Comparison of ENCODE assay signal across 8 cellular contexts in the genomic region with DNA sequence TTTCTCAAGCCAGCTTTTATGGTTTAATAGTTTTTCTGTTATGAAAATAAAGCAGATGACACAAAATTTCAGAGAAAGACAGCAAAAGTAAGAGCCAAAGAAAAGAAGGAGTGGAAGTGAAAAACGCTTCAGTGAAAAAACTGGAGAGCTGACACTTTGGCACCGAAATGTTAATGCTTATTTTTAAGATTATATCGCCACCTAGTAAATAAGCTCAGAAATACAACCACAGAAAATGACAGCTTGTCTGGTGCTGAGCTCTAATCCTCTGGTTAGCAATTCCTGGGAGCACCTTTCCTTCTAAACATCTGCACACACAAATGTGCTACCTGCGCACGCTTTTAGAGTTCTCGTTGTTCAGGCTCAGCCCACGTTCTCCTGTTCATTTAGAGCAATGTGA.
DNase-seq lines count a peak whose midpoint lies in the region; ATAC-seq, FAIRE-seq and TF ChIP-seq lines count a peak whose summit lies in the region.

No MANE protein-coding gene starts in this region.

- H2BK15ac ChIP-seq in IMR-90 (ENCODE audit: low read depth, low read length) = no peak overlapping the region

- H2AK5ac ChIP-seq in IMR-90 (ENCODE audit: low read depth, low read length) = no peak overlapping the region

- H3K79me1 ChIP-seq in IMR-90 (ENCODE audit: low read depth in 1 of 2, low read length in 2 of 2) = no peaks in the 10 kb centered on the region

- H3K27me3 ChIP-seq in IMR-90 (ENCODE audit: control insufficient read depth, insufficient read depth, low read length) = no peaks in the 10 kb centered on the region
- H3K27me3 ChIP-seq in endothelial cell of umbilical vein (ENCODE audit: control insufficient read depth in 2 of 2, insufficient read depth in 2 of 2, low read length in 2 of 2) = peaks cover 1 to 13% of the 10 kb centered on the region in 2 experiments
- H3K27me3 ChIP-seq in aorta (ENCODE audit: control insufficient read depth in 1 of 2, insufficient read depth in 2 of 2, low read length in 1 of 2) = no peaks in the 10 kb centered on the region

- no peaks in the 10 kb centered on the region for H3K4me1 ChIP-seq in IMR-90 (ENCODE audit: control insufficient read depth, insufficient read depth, low read length)
- peaks cover 8% of the 10 kb centered on the region for H3K4me1 ChIP-seq in OCI-LY7 (ENCODE audit: insufficient read depth, low read length, poor library complexity, severe bottlenecking)
- H3K4me1 ChIP-seq in endothelial cell of umbilical vein (ENCODE audit: control insufficient read depth, extremely low read depth, insufficient read depth, low read length) = no peaks in the 10 kb centered on the region
- H3K4me1 ChIP-seq in aorta (ENCODE audit: control insufficient read depth in 1 of 2, insufficient read depth in 2 of 2, low read length in 2 of 2) = no peaks in the 10 kb centered on the region

- no peaks in the 10 kb centered on the region for H3K9me3 Mint-ChIP-seq in CD14-positive monocyte
- no peaks in the 10 kb centered on the region for H3K9me3 Mint-ChIP-seq in naive thymus-derived CD8-positive, alpha-beta T cell

- H3K4me3 Mint-ChIP-seq in CD14-positive monocyte = no peak overlapping the region
- no peak overlapping the region for H3K4me3 Mint-ChIP-seq in naive thymus-derived CD8-positive, alpha-beta T cell

- peak; percentile 74 for FAIRE-seq in endothelial cell of umbilical vein (lab: Jason Lieb, UNC)

- no peak overlapping the region for H4K91ac ChIP-seq in IMR-90 (ENCODE audit: insufficient read depth, low read depth, low read length)

- H3K27me3 Mint-ChIP-seq in CD14-positive monocyte (ENCODE audit: low read depth in 3 of 3) = no peaks in the 10 kb centered on the region
- H3K27me3 Mint-ChIP-seq in naive thymus-derived CD8-positive, alpha-beta T cell = peaks cover 6 to 18% (median 12%) of the 10 kb centered on the region in 5 donors

- no peak overlapping the region for H3K4me3 ChIP-seq in IMR-90 (ENCODE audit: insufficient read depth, low read depth, low read length)
- H3K4me3 ChIP-seq in OCI-LY7 (ENCODE audit: low read depth, low read length, poor library complexity, severe bottlenecking) = no peak overlapping the region
- H3K4me3 ChIP-seq in endothelial cell of umbilical vein (replicated peaks in 1 of 3; ENCODE audit: insufficient read depth in 1 of 3, low read depth in 1 of 3, low read length in 3 of 3) = no peak overlapping the region
- H3K4me3 ChIP-seq in aorta (ENCODE audit: low read length in 2 of 2) = no peak overlapping the region

- ATAC-seq in GM19025 (IDR thresholded peaks at IDR 0.05; ENCODE audit: low read depth, unreplicated experiment) = peak; percentile 52
- peak; percentile 54; the same call in 1 of the 2 replicates for ATAC-seq in IMR-90 (ENCODE audit: low read depth)
- peak; percentile 36 to 53 for ATAC-seq in naive thymus-derived CD8-positive, alpha-beta T cell
- ATAC-seq in aorta (ENCODE audit: low FRiP score) = no peak

- dilution Hi-C loops in IMR-90 (cut with HindIII; ENCODE audit: low sequenced_read_pairs, unreplicated experiment) = loop anchor here (10.0 to 25.0 kb wide), 2 partner anchors 299 to 732 kb away; no protein-coding TSS in a partner anchor
- dilution Hi-C loops in endothelial cell of umbilical vein (cut with MboI; ENCODE audit: extremely low pct_ligation_motif_present, low sequenced_read_pairs) = no loop called here

- H4K8ac ChIP-seq in IMR-90 (ENCODE audit: low read depth in 2 of 2, low read length in 2 of 2) = no peak overlapping the region

- H3K4me2 ChIP-seq in IMR-90 (ENCODE audit: low read depth, low read length) (peak overlapping the region; percentile 66; the same call in 1 of the 2 replicates), OCI-LY7 (ENCODE audit: low read length) (0 out of 2 replicates have a peak overlapping the region, but pooled peaks have one; percentile 7), endothelial cell of umbilical vein (ENCODE audit: insufficient read depth, low read length) (no peak overlapping the region)

- no peak overlapping the region for H3K9ac ChIP-seq in IMR-90 (ENCODE audit: low read depth, low read length)
- no peak overlapping the region for H3K9ac ChIP-seq in endothelial cell of umbilical vein (replicated peaks; ENCODE audit: extremely low read depth, insufficient read depth, low read length)

- intact Hi-C loops in CD14-positive monocyte (cut with micrococcal nuclease) = no loop called here
- intact Hi-C loops in IMR-90 (cut with micrococcal nuclease) = loop anchor here (1.0 to 2.0 kb wide), 3 partner anchors 301 to 734 kb away; no protein-coding TSS in a partner anchor
- intact Hi-C loops in OCI-LY7 (cut with micrococcal nuclease; ENCODE audit: unreplicated experiment) = loop anchor here (1.0 to 2.0 kb wide), 2 partner anchors 307 to 728 kb away; no protein-coding TSS in a partner anchor
- intact Hi-C loops in endothelial cell of umbilical vein (cut with micrococcal nuclease) = loop anchor here (1.0 to 5.0 kb wide), 3 partner anchors 307 to 839 kb away; no protein-coding TSS in a partner anchor
- intact Hi-C loops in aorta (cut with DNase I) = loop anchor here (2.0 to 10.0 kb wide), 2 partner anchors 308 to 722 kb away; no protein-coding TSS in a partner anchor

- TF ChIP-seq POLR2A in IMR-90 (IDR thresholded peaks at IDR 0.05; ENCODE audit: low read depth, low read length) (no peak), endothelial cell of umbilical vein (IDR thresholded peaks at IDR 0.05; ENCODE audit: low read depth, low read length) (no peak)

- H3K9me1 ChIP-seq in IMR-90 (ENCODE audit: insufficient read depth, low read length) (no peaks in the 10 kb centered on the region), endothelial cell of umbilical vein (replicated peaks; ENCODE audit: control insufficient read depth, extremely low read depth, insufficient read depth, low read length) (no peaks in the 10 kb centered on the region)

- H4K20me1 ChIP-seq in IMR-90 (ENCODE audit: insufficient read depth, low read length) (no peaks in the 10 kb centered on the region), OCI-LY7 (ENCODE audit: insufficient read depth, low read length) (no peaks in the 10 kb centered on the region), endothelial cell of umbilical vein (replicated peaks; ENCODE audit: control insufficient read depth, extremely low read depth, insufficient read depth, low read length) (no peaks in the 10 kb centered on the region)

- no peaks in the 10 kb centered on the region for H3K36me3 ChIP-seq in IMR-90 (ENCODE audit: control insufficient read depth, insufficient read depth, low read length)
- H3K36me3 ChIP-seq in OCI-LY7 (ENCODE audit: insufficient read depth, low read length) = no peaks in the 10 kb centered on the region
- no peaks in the 10 kb centered on the region for H3K36me3 ChIP-seq in endothelial cell of umbilical vein (ENCODE audit: control insufficient read depth in 2 of 2, extremely low read depth in 1 of 2, insufficient read depth in 2 of 2, low read length in 2 of 2)
- no peaks in the 10 kb centered on the region for H3K36me3 ChIP-seq in aorta (ENCODE audit: control insufficient read depth in 1 of 2, insufficient read depth in 2 of 2, low read length in 1 of 2)

- no peaks in the 10 kb centered on the region for H3K9me2 ChIP-seq in OCI-LY7 (ENCODE audit: insufficient read depth, low read length)

- H3K18ac ChIP-seq in IMR-90 (ENCODE audit: low read depth, low read length) = no peak overlapping the region

- TF ChIP-seq CTCF in CD14-positive monocyte (IDR thresholded peaks at IDR 0.05) = peak; percentile 31
- peak; percentile 55 for TF ChIP-seq CTCF in IMR-90 (conservative IDR thresholded peaks at IDR 0.05; ENCODE audit: low read depth, low read length)
- peak; percentile 83 for TF ChIP-seq CTCF in OCI-LY7 (conservative IDR thresholded peaks at IDR 0.05; ENCODE audit: low read length)
- peak in 1 of 2 donors; percentile 9 for TF ChIP-seq CTCF in endothelial cell of umbilical vein (IDR thresholded peaks at IDR 0.05; ENCODE audit: extremely low read depth in 1 of 2, insufficient read depth in 1 of 2, low read depth in 1 of 2, low read length in 2 of 2)

- H2BK5ac ChIP-seq in IMR-90 (ENCODE audit: low read depth, low read length, poor library complexity, severe bottlenecking) = no peak overlapping the region

- H3K4me1 Mint-ChIP-seq in CD14-positive monocyte = peaks cover 13% of the 10 kb centered on the region
- peaks cover 0 to 9% (median 4%) of the 10 kb centered on the region in 4 donors for H3K4me1 Mint-ChIP-seq in naive thymus-derived CD8-positive, alpha-beta T cell

- H3K79me2 ChIP-seq in OCI-LY7 (ENCODE audit: insufficient read depth, low read depth, low read length) (no peaks in the 10 kb centered on the region), endothelial cell of umbilical vein (ENCODE audit: control insufficient read depth, insufficient read depth, low read length) (no peaks in the 10 kb centered on the region)

- POLR2A ChIA-PET in IMR-90 (lab: Charles Lee; ENCODE audit: unreplicated experiment) = interaction anchor here (0.5 kb wide), 1 partner anchor 1256 kb away, joined by 4 read pairs; no protein-coding TSS in a partner anchor
- POLR2A ChIA-PET in OCI-LY7 (lab: Charles Lee) = interaction anchor here (0.6 to 1.7 kb wide), 6 partner anchors 301 to 852 kb away, joined by 3 to 28 read pairs (median 4); no protein-coding TSS in a partner anchor
- POLR2A ChIA-PET in endothelial cell of umbilical vein (lab: Charles Lee) = interaction anchor here (1.0 kb wide), 1 partner anchor 308 kb away, joined by 4 read pairs; no protein-coding TSS in a partner anchor
- POLR2A ChIA-PET in naive thymus-derived CD8-positive, alpha-beta T cell (lab: Charles Lee) = no interaction called here

- H3K36me3 Mint-ChIP-seq in CD14-positive monocyte = no peaks in the 10 kb centered on the region
- no peaks in the 10 kb centered on the region for H3K36me3 Mint-ChIP-seq in naive thymus-derived CD8-positive, alpha-beta T cell

- H2BK120ac ChIP-seq in IMR-90 (ENCODE audit: low read depth, low read length) = no peak overlapping the region

- in situ Hi-C loops in IMR-90 (cut with MboI; ENCODE audit: low sequenced_read_pairs) = loop anchor here (5.0 to 10.0 kb wide), 2 partner anchors 309 to 732 kb away; no protein-coding TSS in a partner anchor

- no peak overlapping the region for H3K4ac ChIP-seq in IMR-90 (ENCODE audit: low read depth, low read length)

- H3K56ac ChIP-seq in IMR-90 (ENCODE audit: extremely low read depth, insufficient read depth, low read length) = no peak overlapping the region

- no CpG with 5 or more reads among the region's 7 CpGs for WGBS in IMR-90 (ENCODE audit: extremely low coverage in 2 of 2, insufficient read length in 1 of 2), 2 experiments
- 14 to 15% methylated on average over 7 of the region's 7 CpGs for WGBS in aorta, 2 donors

- H2AFZ ChIP-seq in IMR-90 (replicated peaks; ENCODE audit: low read length, poor library complexity) (no peak overlapping the region), OCI-LY7 (ENCODE audit: low read length) (peak overlapping the region; percentile 3; the same call in 1 of the 2 replicates), endothelial cell of umbilical vein (ENCODE audit: low read depth, low read length) (no peak overlapping the region)

- no TSS peak for BruUV-seq in IMR-90 (replicated peaks; lab: Mats Ljungman, UMichigan)
- BruUV-seq in OCI-LY7 (replicated peaks; lab: Mats Ljungman, UMichigan) = no TSS peak
- BruUV-seq in endothelial cell of umbilical vein (replicated peaks; lab: Mats Ljungman, UMichigan) = no TSS peak

- peak overlapping the region in 1 of 7 donors; percentile 42 for H3K27ac Mint-ChIP-seq in CD14-positive monocyte
- H3K27ac Mint-ChIP-seq in naive thymus-derived CD8-positive, alpha-beta T cell = no peak overlapping the region

- H3K9me3 ChIP-seq in IMR-90 (ENCODE audit: control insufficient read depth, insufficient read depth, low read length) (no peaks in the 10 kb centered on the region), OCI-LY7 (ENCODE audit: low read length) (no peaks in the 10 kb centered on the region), endothelial cell of umbilical vein (replicated peaks; ENCODE audit: control insufficient read depth, insufficient read depth, low read length) (no peaks in the 10 kb centered on the region), aorta (ENCODE audit: control insufficient read depth, low read length) (no peaks in the 10 kb centered on the region)

- H2BK20ac ChIP-seq in IMR-90 (ENCODE audit: low read depth, low read length) = no peak overlapping the region

- H3K27ac ChIP-seq in IMR-90 (ENCODE audit: insufficient read depth, low read length) (no peak overlapping the region), OCI-LY7 (ENCODE audit: low read depth, low read length, poor library complexity, severe bottlenecking) (no peak overlapping the region), endothelial cell of umbilical vein (ENCODE audit: insufficient read depth, low read depth, low read length) (no peak overlapping the region), aorta (ENCODE audit: low read depth in 1 of 2, low read length in 2 of 2) (no peak overlapping the region)

- H3K14ac ChIP-seq in IMR-90 (replicated peaks; ENCODE audit: low read depth, low read length) = no peak overlapping the region

- CTCF ChIA-PET in IMR-90 (lab: Yijun Ruan, JAX) (interaction anchor here (0.6 to 6.9 kb wide), 8 partner anchors 9 to 311 kb away, joined by 3 to 60 read pairs (median 5); no protein-coding TSS in a partner anchor), OCI-LY7 (lab: Charles Lee; ENCODE audit: unreplicated experiment) (interaction anchor here (1.5 to 2.1 kb wide), 3 partner anchors 302 to 734 kb away, joined by 3 to 40 read pairs (median 3); no protein-coding TSS in a partner anchor), endothelial cell of umbilical vein (lab: Charles Lee) (interaction anchor here (0.8 to 7.2 kb wide), 21 partner anchors 9 to 840 kb away, joined by 3 to 304 read pairs (median 3); no protein-coding TSS in a partner anchor)

- DNase-seq in CD14-positive monocyte (ENCODE audit: low spot score) (no peak), IMR-90 (peak; percentile 33), OCI-LY7 (ENCODE audit: low spot score) (peak; percentile 58), endothelial cell of umbilical vein (ENCODE audit: low read depth, low spot score) (peak; percentile 30), aorta (no peak)
- DNase-seq in naive thymus-derived CD8-positive, alpha-beta T cell = peak in 3 of 10 donors; percentile 8 to 25 (median 24)
- no peak for DNase-seq in activated naive CD4-positive, alpha-beta T cell treated with Interleukin-2 at 50 U/mL for 16 hours

- no peak overlapping the region for H3K23ac ChIP-seq in IMR-90 (ENCODE audit: low read depth, low read length)

- no peak overlapping the region for H2AK9ac ChIP-seq in IMR-90 (replicated peaks; ENCODE audit: low read depth, low read length, poor library complexity)

- peak; percentile 59 for TF ChIP-seq RAD21 in IMR-90 (IDR thresholded peaks at IDR 0.05; ENCODE audit: low read length)

- no peak overlapping the region for H4K5ac ChIP-seq in IMR-90 (ENCODE audit: low read depth, low read length)

Comparison
In these comparisons a context has a peak if more than half of its experiments do, and no peak if none do; other contexts are left out.
1. DNase-seq: peak in IMR-90 (single experiment), OCI-LY7 (single experiment) and endothelial cell of umbilical vein (single experiment); none in CD14-positive monocyte (single experiment), activated naive CD4-positive, alpha-beta T cell treated with Interleukin-2 at 50 U/mL for 16 hours (single experiment) and aorta (0 of 2).
2. intact Hi-C loops: an anchor here in IMR-90 (1.0 to 2.0 kb wide), OCI-LY7 (1.0 to 2.0 kb wide), endothelial cell of umbilical vein (1.0 to 5.0 kb wide) and aorta (2.0 to 10.0 kb wide); none called in CD14-positive monocyte.